Comparison of ENCODE assay signal across 19 cellular contexts in the genomic region with DNA sequence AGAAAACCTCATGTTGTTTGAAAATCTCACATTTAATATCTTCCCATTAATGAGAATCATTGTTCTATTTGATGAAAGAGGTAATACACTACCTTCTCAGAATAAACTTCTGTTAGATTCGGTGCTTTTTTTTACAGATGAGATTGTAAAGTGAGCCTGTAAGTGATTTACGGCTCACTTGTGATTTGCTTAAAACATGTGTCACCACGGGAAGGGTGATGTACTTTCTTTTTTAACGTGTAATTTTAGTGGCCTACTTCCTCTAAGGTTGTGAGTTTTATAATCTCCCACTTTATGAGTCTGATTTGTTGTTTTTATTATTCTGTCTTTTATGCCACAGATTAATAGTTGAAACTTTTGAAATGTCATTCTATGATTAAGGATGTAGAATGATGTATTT. TPM values are rescaled to one million over a fixed set of nuclear protein-coding genes. Genes with fewer than 3 reads are reported as not detected.
DNase-seq lines count a peak whose midpoint lies in the region; ATAC-seq, FAIRE-seq and TF ChIP-seq lines count a peak whose summit lies in the region.
"Had no signal": no experiment of that assay in that cellular context is flagged by ENCODE, and none has a peak within 500 bp of the region (broad histone marks: within the 10 kb centered on the region; RNA-seq: fewer than 3 reads in every experiment).

No MANE protein-coding gene starts in this region.

- H3K27ac ChIP-seq in A549 (no peak overlapping the region), A673 (ENCODE audit: low read depth, low read length, poor library complexity, severe bottlenecking) (no peak overlapping the region)
- H3K27ac ChIP-seq: adrenal gland, RWPE1 had no signal

- CTCF ChIA-PET in A549 (lab: Yijun Ruan, JAX) (interaction anchor here (0.7 to 1.6 kb wide), 4 partner anchors 12 to 1231 kb away, joined by 3 to 4 read pairs (median 3); no protein-coding TSS in a partner anchor), A673 (lab: Charles Lee) (no interaction called here)

- ATAC-seq in A549, result no peak
- peak; percentile 47 for ATAC-seq in HG03175 (IDR thresholded peaks at IDR 0.05; ENCODE audit: unreplicated experiment)
- ATAC-seq: right cardiac atrium; stimulated activated naive B cell treated with anti-CD40 and anti-IgM and Interleukin-4, amounts not matched to agents 10 μg/mL and 1 μg/mL and 100 μg/mL, for 72 hours had no signal

- peaks cover 23% of the 10 kb centered on the region for H3K36me3 ChIP-seq in bronchial epithelial cell (ENCODE audit: control insufficient read depth, insufficient read depth, low read length)
- peaks cover 92% of the 10 kb centered on the region for H3K36me3 ChIP-seq in A673 (ENCODE audit: insufficient read depth, low read length, poor library complexity, severe bottlenecking)

- TF ChIP-seq POLR2A in A549 (IDR thresholded peaks at IDR 0.05; ENCODE audit: low read length) (no peak), GM12891 (IDR thresholded peaks at IDR 0.05; ENCODE audit: low read depth, low read length) (no peak)

- H3K9me3 ChIP-seq in A549 (no peaks in the 10 kb centered on the region), A673 (ENCODE audit: low read depth, low read length, poor library complexity, severe bottlenecking) (no peaks in the 10 kb centered on the region)
- H3K9me3 ChIP-seq: adrenal gland, left lung had no signal

- no peak overlapping the region for H3K4me3 ChIP-seq in A549
- no peak overlapping the region for H3K4me3 ChIP-seq in bronchial epithelial cell (ENCODE audit: low read depth, low read length)
- H3K4me3 ChIP-seq in A673 (ENCODE audit: low read depth, low read length, poor library complexity, severe bottlenecking), result no peak overlapping the region
- H3K4me3 ChIP-seq: adrenal gland, left lung had no signal

- H3K27me3 ChIP-seq in bronchial epithelial cell (ENCODE audit: control insufficient read depth, insufficient read depth, low read length) (no peaks in the 10 kb centered on the region), A673 (replicated peaks; ENCODE audit: insufficient read depth, low read depth, low read length, poor library complexity) (no peaks in the 10 kb centered on the region)
- H3K27me3 ChIP-seq: adrenal gland, left lung had no signal

- peak; percentile 23 for FAIRE-seq in A549 (lab: Jason Lieb, UNC)
- FAIRE-seq in GM12891 (lab: Jason Lieb, UNC), result peak; percentile 72
- FAIRE-seq in bronchial epithelial cell (lab: Jason Lieb, UNC), result no peak
- FAIRE-seq: colon had no signal

- BruUV-seq in A673 (replicated peaks; lab: Mats Ljungman, UMichigan), result no TSS peak

- TF ChIP-seq RAD21 in A549 (conservative IDR thresholded peaks at IDR 0.05 in 1 of 2, IDR thresholded peaks at IDR 0.05 in 1 of 2), result no peak

- H3K4me1 ChIP-seq in A549 (peaks cover 59% of the 10 kb centered on the region), A673 (ENCODE audit: insufficient read depth, low read length, poor library complexity, severe bottlenecking) (peaks cover 11% of the 10 kb centered on the region)
- H3K4me1 ChIP-seq: adrenal gland had no signal

- TF ChIP-seq EP300 in A549 (IDR thresholded peaks at IDR 0.05), result no peak

- POLR2A ChIA-PET in A549 (lab: Yijun Ruan, JAX), result no interaction called here
- POLR2A ChIA-PET in A673 (lab: Charles Lee; ENCODE audit: low non-redundant PET), result no interaction called here

- DNase-seq in A549 (ENCODE audit: low read depth in 1 of 2, low spot score in 1 of 2) (no peak), GM12891 (ENCODE audit: insufficient read length, low spot score) (no peak), bronchial epithelial cell (ENCODE audit: low read depth) (peak; percentile 23), NCI-H187 (lab: John Stamatoyannopoulos, UW) (no peak), NCI-H146 (lab: John Stamatoyannopoulos, UW) (no peak), A673 (ENCODE audit: low spot score) (no peak), NCI-H128 (lab: John Stamatoyannopoulos, UW; ENCODE audit: unreplicated experiment) (no peak)
- DNase-seq: activated CD4-positive, alpha-beta T cell treated with anti-CD3 and anti-CD28 coated beads, Interleukin-2, amount 50 U/mL, for 4 hours; adrenal gland; IMR-90; left lung; NCI-H1092 treated with DMSO at 0.1 percent for 48 hours; NCI-H524 treated with DMSO at 0.1 percent for 48 hours; right cardiac atrium; stimulated activated CD4-positive, alpha-beta T cell treated with anti-CD3 and anti-CD28 coated beads, Interleukin-4, amount 100 ng/mL, for 4 hours; stimulated activated naive B cell treated with anti-CD40 and anti-IgM and Interleukin-4, amounts not matched to agents 10 μg/mL and 1 μg/mL and 100 μg/mL, for 72 hours had no signal

- H3K4me2 ChIP-seq in A549, result no peak overlapping the region

- 53% methylated on average over 4 of the region's 4 CpGs for WGBS in A549 (ENCODE audit: missing lambda C conversion rate)

- intact Hi-C loops in A673 (cut with micrococcal nuclease; ENCODE audit: unreplicated experiment), result no loop called here

- TF ChIP-seq CTCF in A549 (IDR thresholded peaks at IDR 0.05), result no peak
- no peak for TF ChIP-seq CTCF in bronchial epithelial cell (IDR thresholded peaks at IDR 0.05; ENCODE audit: insufficient read depth, low read length, severe bottlenecking)
- no peak for TF ChIP-seq CTCF in A673 (conservative IDR thresholded peaks at IDR 0.05; ENCODE audit: low read depth, low read length)

TF ChIP-seq in A549, 52 proteins besides CTCF, POLR2A, EP300 and RAD21:
- TF ChIP-seq TP53 (CRISPR knock-in tag; IDR thresholded peaks at IDR 0.05), result no peak

TF ChIP-seq in GM12891, 5 proteins besides CTCF, POLR2A, EP300 and RAD21:
- TF ChIP-seq POU2F2 (IDR thresholded peaks at IDR 0.05; ENCODE audit: low read depth, low read length) (no peak), SPI1 (IDR thresholded peaks at IDR 0.05; ENCODE audit: low read depth, low read length) (no peak), PAX5 (IDR thresholded peaks at IDR 0.05; ENCODE audit: insufficient read depth, low read length, severe bottlenecking) (no peak), POLR2AphosphoS5 (IDR thresholded peaks at IDR 0.05; ENCODE audit: low read depth, low read length) (no peak), TAF1 (IDR thresholded peaks at IDR 0.05; ENCODE audit: low read depth, low read length) (no peak)

RNA-seq across cellular contexts. Expression of a gene that starts 15.9 kb away (rescaled TPM):
- polyA plus RNA-seq in A549 (2011; rRNA removed), result 1,630 and 1,990 TPM in 2 replicates
- polyA plus RNA-seq in A549 (2012; cell fraction: cytosol; rRNA removed), result 803 and 959 TPM in 2 replicates
- polyA plus RNA-seq in A549 (2012; cell fraction: nucleus; rRNA removed), result 455 and 518 TPM in 2 replicates
- polyA plus RNA-seq in A549 (2017; fragmentation: RNase III; extraction: RNeasy Plus Mini Kit Qiagen cat#74134 plus additional on column Dnase treatment), result 1,437 to 1,601 TPM (median 1,494 TPM) in 3 replicates
- polyA minus RNA-seq in A549 (2011; rRNA and poly(A)+ RNA removed), result 502 and 534 TPM in 2 replicates
- polyA plus RNA-seq in GM12891 (2012; ENCODE audit: low read depth, missing spikeins), result 13.0 TPM
- 1,561 and 3,061 TPM in 2 replicates for total RNA-seq in bronchial epithelial cell
- total RNA-seq in A673 (2021), result 338 and 430 TPM in 2 replicates
